In the genomic region with DNA sequence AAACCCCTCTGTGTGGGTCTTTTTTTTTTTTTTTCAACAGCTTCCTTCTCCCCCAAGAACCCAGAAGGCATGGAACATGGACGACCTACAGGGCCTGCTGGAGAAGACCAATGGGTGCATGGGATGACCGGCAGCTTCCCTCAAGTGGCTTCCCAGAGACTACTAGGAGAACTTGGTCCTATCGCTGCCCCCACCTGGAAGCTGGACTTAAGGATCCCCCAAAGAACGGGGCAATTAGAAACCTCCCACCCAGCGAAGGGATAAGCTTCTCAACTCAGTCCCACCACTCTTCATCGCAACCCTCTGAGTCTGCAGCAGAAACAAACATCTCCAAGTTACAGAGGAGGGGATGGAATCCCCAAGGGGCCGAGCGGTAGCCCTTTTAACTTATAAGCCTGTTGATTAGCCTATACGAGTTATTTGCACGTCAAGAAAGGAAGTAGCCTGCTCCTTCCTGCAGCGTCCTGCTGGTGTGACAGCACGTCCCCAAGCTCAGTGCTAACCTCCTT, we compare ENCODE assay signal across 8 cellular contexts. TPM values are rescaled to one million over a fixed set of nuclear protein-coding genes. Genes with fewer than 3 reads are reported as not detected.
A peak's percentile ranks its signal among the peaks of the same experiment; 100 is the strongest.
DNase-seq lines count a peak whose midpoint lies in the region; ATAC-seq, FAIRE-seq and TF ChIP-seq lines count a peak whose summit lies in the region.

No MANE protein-coding gene starts in this region.

- in situ Hi-C loops in HAP-1 (cut with MboI; ENCODE audit: low sequenced_read_pairs): no loop called here
- in situ Hi-C loops in GM12878 (cut with MboI): loop anchor here (10.0 kb wide), 1 partner anchor 1598 kb away; no protein-coding TSS in a partner anchor

- peak overlapping the region; percentile 70 for H2AFZ ChIP-seq in GM12878 (ENCODE audit: control insufficient read depth, low read depth, low read length)
- peak overlapping the region; percentile 10 for H2AFZ ChIP-seq in mesenchymal stem cell (ENCODE audit: low read depth, low read length)

- no peak for TF ChIP-seq EP300 in GM12878 (IDR thresholded peaks at IDR 0.05; ENCODE audit: borderline replicate concordance in 1 of 2, control insufficient read depth in 1 of 2, low read depth in 2 of 2, low read length in 2 of 2)

- FAIRE-seq in GM12878 (lab: Jason Lieb, UNC): no peak

- H4K91ac ChIP-seq in mesenchymal stem cell (ENCODE audit: low read length): no peak overlapping the region

- peak overlapping the region; percentile 24 for H2BK5ac ChIP-seq in mesenchymal stem cell (ENCODE audit: low read depth, low read length, poor library complexity, severe bottlenecking)

- H2BK120ac ChIP-seq in mesenchymal stem cell (ENCODE audit: low read depth, low read length): no peak overlapping the region

- peaks cover 22% of the 10 kb centered on the region for H3K36me3 ChIP-seq in HAP-1 (replicated peaks)
- peaks cover 3 to 4% of the 10 kb centered on the region in 2 experiments; a peak in 2 of 4 replicates for H3K36me3 ChIP-seq in GM12878 (ENCODE audit: control insufficient read depth in 2 of 2, insufficient read depth in 2 of 2, low read length in 1 of 2)
- H3K36me3 ChIP-seq in mesenchymal stem cell (ENCODE audit: control insufficient read depth in 1 of 2, insufficient read depth in 2 of 2, low read depth in 1 of 2, low read length in 2 of 2): peaks cover 19 to 29% of the 10 kb centered on the region in 2 experiments

- SMC1A ChIA-PET in GM12878 (lab: Charles Lee; ENCODE audit: uncharacterized antibody, unreplicated experiment): interaction anchor here (0.9 to 5.6 kb wide), 11 partner anchors 9 to 1599 kb away, joined by 3 to 81 read pairs (median 7); a partner anchor contains a TSS

- no peak overlapping the region for H2AK5ac ChIP-seq in mesenchymal stem cell (ENCODE audit: low read length, severe bottlenecking)

- H2BK15ac ChIP-seq in mesenchymal stem cell (ENCODE audit: low read depth, poor library complexity, severe bottlenecking): no peak overlapping the region

- WGBS in GM12878 (ENCODE audit: insufficient coverage, insufficient replicate concordance, low lambda C conversion rate, missing lambda C conversion rate): 12% methylated on average over 12 of the region's 12 CpGs
- 19% methylated on average over 12 of the region's 12 CpGs for WGBS in mesenchymal stem cell
- WGBS in lower leg skin, 2 donors: 38 to 44% methylated on average over 12 of the region's 12 CpGs

- peaks cover 32% of the 10 kb centered on the region for H3K79me2 ChIP-seq in GM12878 (ENCODE audit: control insufficient read depth, insufficient read depth, low read length)

- TF ChIP-seq RAD21 in GM12878 (IDR thresholded peaks at IDR 0.05; ENCODE audit: insufficient read depth, low read depth, low read length): no peak

- RAD21 ChIA-PET in GM12878 (lab: Charles Lee; ENCODE audit: unreplicated experiment): interaction anchor here (1.1 to 5.9 kb wide), 8 partner anchors 11 to 72 kb away, joined by 3 to 76 read pairs (median 12); a partner anchor contains a TSS

- TF ChIP-seq POLR2A in GM12878 (IDR thresholded peaks at IDR 0.05; ENCODE audit: low read depth, low read length) (no peak), lower leg skin (IDR thresholded peaks at IDR 0.05) (no peak)

- POLR2A ChIA-PET in GM12878 (lab: Charles Lee): interaction anchor here (0.8 to 7.5 kb wide), 11 partner anchors 11 to 1601 kb away, joined by 3 to 132 read pairs (median 4); a partner anchor contains a TSS

- no TSS peak for BruUV-seq in GM12878 (replicated peaks; lab: Mats Ljungman, UMichigan)

- TF ChIP-seq CTCF in 22Rv1 (IDR thresholded peaks at IDR 0.05): no peak
- no peak for TF ChIP-seq CTCF in GM12878 (IDR thresholded peaks at IDR 0.05 in 2 of 3, conservative IDR thresholded peaks at IDR 0.05 in 1 of 3; ENCODE audit: control insufficient read depth in 2 of 3, extremely low read depth in 1 of 3, insufficient read depth in 1 of 3, low read depth in 3 of 3, low read length in 3 of 3)
- no peak for TF ChIP-seq CTCF in lower leg skin (IDR thresholded peaks at IDR 0.05)

- CTCF ChIA-PET in GM12878 (lab: Yijun Ruan, JAX): interaction anchor here (1.3 to 6.0 kb wide), 8 partner anchors 12 to 72 kb away, joined by 3 to 114 read pairs (median 8); a partner anchor contains a TSS

- DNase-seq in HAP-1 (ENCODE audit: low spot score in 2 of 2): peak in 1 of 2 experiments; percentile 36
- no peak for DNase-seq in GM12878 (ENCODE audit: low read depth, low spot score)
- DNase-seq in mesenchymal stem cell: no peak
- no peak for DNase-seq in dedifferentiated amniotic fluid mesenchymal stem cell (ENCODE audit: extremely low spot score)
- DNase-seq in lower leg skin (ENCODE audit: low spot score in 2 of 2): no peak

- H3K9me3 ChIP-seq in HAP-1 (no peaks in the 10 kb centered on the region), GM12878 (replicated peaks; ENCODE audit: control insufficient read depth, insufficient read depth, low read length) (no peaks in the 10 kb centered on the region), mesenchymal stem cell (ENCODE audit: control insufficient read depth, low read length) (no peaks in the 10 kb centered on the region)

- H3K9ac ChIP-seq in GM12878 (ENCODE audit: control insufficient read depth, insufficient read depth, low read length): peak overlapping the region; percentile 96
- peak overlapping the region; percentile 92 for H3K9ac ChIP-seq in mesenchymal stem cell (ENCODE audit: low read length)

- H3K4me3 ChIP-seq in HAP-1 (peak overlapping the region; percentile 69), GM12878 (peak overlapping the region; percentile 98), mesenchymal stem cell (ENCODE audit: insufficient read depth in 1 of 2, low read depth in 1 of 2, low read length in 2 of 2) (peak overlapping the region; percentile 49 to 88), lower leg skin (ENCODE audit: low read depth, poor library complexity, severe bottlenecking) (no peak overlapping the region)

- H4K8ac ChIP-seq in mesenchymal stem cell (ENCODE audit: low read length): no peak overlapping the region

- no peak overlapping the region for H3K23ac ChIP-seq in mesenchymal stem cell (ENCODE audit: low read length in 2 of 2)

- H3K27me3 ChIP-seq in HAP-1 (ENCODE audit: low read depth): no peaks in the 10 kb centered on the region
- no peaks in the 10 kb centered on the region for H3K27me3 ChIP-seq in GM12878 (replicated peaks in 1 of 2; ENCODE audit: control insufficient read depth in 2 of 2, insufficient read depth in 2 of 2, low read length in 1 of 2)
- no peaks in the 10 kb centered on the region for H3K27me3 ChIP-seq in mesenchymal stem cell (ENCODE audit: control insufficient read depth in 1 of 2, insufficient read depth in 1 of 2, low read length in 2 of 2)

- H3K4me2 ChIP-seq in GM12878 (ENCODE audit: control insufficient read depth, insufficient read depth) (peak overlapping the region; percentile 90), mesenchymal stem cell (ENCODE audit: low read length, poor library complexity, severe bottlenecking) (peak overlapping the region; percentile 70)

- intact Hi-C loops in GM12878 (cut with micrococcal nuclease; ENCODE audit: unreplicated experiment): loop anchor here (2.0 kb wide), 2 partner anchors 16 to 72 kb away; a partner anchor contains a TSS
- intact Hi-C loops in lower leg skin (cut with DNase I; ENCODE audit: low total_unique reads): no loop called here

- peak overlapping the region in 1 of 2 experiments; percentile 11 for H3K14ac ChIP-seq in mesenchymal stem cell (ENCODE audit: low read length in 2 of 2)

- ATAC-seq in GM12878 (peak; percentile 58), HG03095 (IDR thresholded peaks at IDR 0.05; ENCODE audit: unreplicated experiment) (no peak), HG02981 (IDR thresholded peaks at IDR 0.05; ENCODE audit: unreplicated experiment) (no peak)

- peak overlapping the region; percentile 66 to 78 for H3K4ac ChIP-seq in mesenchymal stem cell (ENCODE audit: low read depth in 1 of 2, low read length in 2 of 2)

- H3K4me1 ChIP-seq in HAP-1 (no peaks in the 10 kb centered on the region), GM12878 (ENCODE audit: control insufficient read depth, insufficient read depth, low read length) (no peaks in the 10 kb centered on the region; the same call in 1 of the 2 replicates), mesenchymal stem cell (ENCODE audit: control insufficient read depth, insufficient read depth, low read depth, low read length) (peaks cover 26% of the 10 kb centered on the region)

- no peak overlapping the region for H2BK12ac ChIP-seq in mesenchymal stem cell (ENCODE audit: low read length in 2 of 2)

- H3K27ac ChIP-seq in 22Rv1 (peak overlapping the region; percentile 96), GM12878 (ENCODE audit: control insufficient read depth, insufficient read depth) (peak overlapping the region; percentile 96), mesenchymal stem cell (ENCODE audit: low read length, poor library complexity, severe bottlenecking) (peak overlapping the region; percentile 96)

- H3K79me1 ChIP-seq in mesenchymal stem cell (replicated peaks; ENCODE audit: low read length, poor library complexity, severe bottlenecking): peaks cover 24% of the 10 kb centered on the region

- H4K20me1 ChIP-seq in GM12878 (ENCODE audit: control insufficient read depth, insufficient read depth): peaks cover 2% of the 10 kb centered on the region; the same call in 1 of the 2 replicates

- peak overlapping the region; percentile 24 to 49 for H3K18ac ChIP-seq in mesenchymal stem cell (ENCODE audit: low read depth in 1 of 2, low read length in 2 of 2)

RNA-seq across cellular contexts. Expression of a gene that starts 1.4 kb away (rescaled TPM):
- total RNA-seq in GM12878 (2013; cell fraction: nucleolus; rRNA removed): 73.9 and 75.5 TPM in 2 replicates
- 42.6 and 45.4 TPM in 2 replicates for total RNA-seq in GM12878 (2014; rRNA removed)
- 29.2 and 29.3 TPM in 2 replicates for total RNA-seq in GM12878 (2014; rRNA removed; fragmentation: Illumina TruSeq; extraction: Trizol)
- total RNA-seq in GM12878 (2021): 57.3 and 59.2 TPM in 2 replicates
- polyA plus RNA-seq in GM12878 (2011; ENCODE audit: low read depth): 21.5 TPM
- 28.7 and 44.8 TPM in 2 replicates for polyA plus RNA-seq in GM12878 (2011; rRNA removed)
- 73.0 and 85.0 TPM in 2 replicates for polyA plus RNA-seq in GM12878 (2011; cell fraction: cytosol; rRNA removed)
- 226 and 285 TPM in 2 replicates for polyA plus RNA-seq in GM12878 (2011; cell fraction: nucleus; rRNA removed)
- 44.3 and 60.0 TPM in 2 replicates for polyA plus RNA-seq in GM12878 (2012)
- polyA plus RNA-seq in GM12878 (2014; fragmentation: Illumina TruSeq; extraction: Trizol): 10.1 and 25.4 TPM in 2 replicates
- 1 to 10 TPM; 1.3 to 5.2 TPM for polyA plus RNA-seq in GM12878 (2014; fragmentation: Nextera tagmentation; extraction: Ambion mirVana)
- polyA plus RNA-seq in GM12878 (2014; rRNA removed): 60.5 and 62.8 TPM in 2 replicates
- polyA plus RNA-seq in GM12878 (2016; fragmentation: Nextera tagmentation; extraction: Ambion mirVana): 10 to 100 TPM; 44.8 to 51.5 TPM
- polyA minus RNA-seq in GM12878 (2011; rRNA and poly(A)+ RNA removed): 42.1 and 82.5 TPM in 2 replicates
- 22.9 and 23.1 TPM in 2 replicates for polyA minus RNA-seq in GM12878 (2011; cell fraction: cytosol; rRNA and poly(A)+ RNA removed)
- polyA minus RNA-seq in GM12878 (2011; cell fraction: nucleus; rRNA and poly(A)+ RNA removed): 56.5 and 66.0 TPM in 2 replicates
- 29.7 TPM for polyA plus RNA-seq in mesenchymal stem cell (2013, experiment 1 of 2)
- polyA plus RNA-seq in mesenchymal stem cell (2013, experiment 2 of 2): 29.4 TPM
- 10 to 100 TPM; 47.3 to 82.3 (median 78.4) TPM for total RNA-seq in lower leg skin

RNA-seq across cellular contexts. Expression of a gene that starts 7.1 kb away (rescaled TPM):
- total RNA-seq in GM12878 (2013; cell fraction: nucleolus; rRNA removed): 46.6 and 50.3 TPM in 2 replicates
- 3.7 and 3.8 TPM in 2 replicates for total RNA-seq in GM12878 (2014; rRNA removed)
- 3.5 and 3.6 TPM in 2 replicates for total RNA-seq in GM12878 (2014; rRNA removed; fragmentation: Illumina TruSeq; extraction: Trizol)
- total RNA-seq in GM12878 (2021): 3.4 and 3.5 TPM in 2 replicates
- polyA plus RNA-seq in GM12878 (2011; ENCODE audit: low read depth): 3.6 TPM
- 10.1 and 10.5 TPM in 2 replicates for polyA plus RNA-seq in GM12878 (2011; rRNA removed)
- 3.8 and 4.4 TPM in 2 replicates for polyA plus RNA-seq in GM12878 (2011; cell fraction: cytosol; rRNA removed)
- polyA plus RNA-seq in GM12878 (2011; cell fraction: nucleus; rRNA removed): 25.1 and 36.4 TPM in 2 replicates
- polyA plus RNA-seq in GM12878 (2012): 5.2 and 5.9 TPM in 2 replicates
- polyA plus RNA-seq in GM12878 (2014; fragmentation: Illumina TruSeq; extraction: Trizol): 3.2 and 4.1 TPM in 2 replicates
- polyA plus RNA-seq in GM12878 (2014; fragmentation: Nextera tagmentation; extraction: Ambion mirVana): under 1 TPM; 0.40 to 0.75 TPM
- polyA plus RNA-seq in GM12878 (2014; rRNA removed): 1.8 and 3.8 TPM in 2 replicates
- 1 to 10 TPM; 2.1 to 4.5 TPM for polyA plus RNA-seq in GM12878 (2016; fragmentation: Nextera tagmentation; extraction: Ambion mirVana)
- 5.6 and 11.5 TPM in 2 replicates for polyA minus RNA-seq in GM12878 (2011; rRNA and poly(A)+ RNA removed)
- polyA minus RNA-seq in GM12878 (2011; cell fraction: cytosol; rRNA and poly(A)+ RNA removed): 2.8 and 4.4 TPM in 2 replicates
- 13.2 and 18.9 TPM in 2 replicates for polyA minus RNA-seq in GM12878 (2011; cell fraction: nucleus; rRNA and poly(A)+ RNA removed)
- polyA plus RNA-seq in mesenchymal stem cell (2013, experiment 1 of 2): 1.5 TPM
- 1.9 TPM for polyA plus RNA-seq in mesenchymal stem cell (2013, experiment 2 of 2)
- 10 to 100 TPM in 2 of 4 donors, 1 to 10 TPM in 2; 5.0 to 20.2 (median 13.4) TPM for total RNA-seq in lower leg skin

RNA-seq across cellular contexts. Expression of a gene that starts 16.6 kb away (rescaled TPM):
- total RNA-seq in GM12878 (2013; cell fraction: nucleolus; rRNA removed): 36.3 and 36.8 TPM in 2 replicates
- total RNA-seq in GM12878 (2014; rRNA removed): 426 and 472 TPM in 2 replicates
- 120 and 128 TPM in 2 replicates for total RNA-seq in GM12878 (2014; rRNA removed; fragmentation: Illumina TruSeq; extraction: Trizol)
- total RNA-seq in GM12878 (2021): 248 and 277 TPM in 2 replicates
- polyA plus RNA-seq in GM12878 (2011; ENCODE audit: low read depth): 110 TPM
- 260 and 333 TPM in 2 replicates for polyA plus RNA-seq in GM12878 (2011; rRNA removed)
- 402 and 510 TPM in 2 replicates for polyA plus RNA-seq in GM12878 (2011; cell fraction: cytosol; rRNA removed)
- 318 and 448 TPM in 2 replicates for polyA plus RNA-seq in GM12878 (2011; cell fraction: nucleus; rRNA removed)
- polyA plus RNA-seq in GM12878 (2012): 189 and 226 TPM in 2 replicates
- polyA plus RNA-seq in GM12878 (2014; fragmentation: Illumina TruSeq; extraction: Trizol): 17.3 and 69.5 TPM in 2 replicates
- 100 to 1,000 TPM; 150 to 392 TPM for polyA plus RNA-seq in GM12878 (2014; fragmentation: Nextera tagmentation; extraction: Ambion mirVana)
- polyA plus RNA-seq in GM12878 (2014; rRNA removed): 475 and 518 TPM in 2 replicates
- polyA plus RNA-seq in GM12878 (2016; fragmentation: Nextera tagmentation; extraction: Ambion mirVana): 100 to 1,000 TPM; 466 to 490 TPM
- 43.7 and 68.6 TPM in 2 replicates for polyA minus RNA-seq in GM12878 (2011; rRNA and poly(A)+ RNA removed)
- polyA minus RNA-seq in GM12878 (2011; cell fraction: cytosol; rRNA and poly(A)+ RNA removed): 59.8 and 64.1 TPM in 2 replicates
- polyA minus RNA-seq in GM12878 (2011; cell fraction: nucleus; rRNA and poly(A)+ RNA removed): 29.5 and 45.5 TPM in 2 replicates
- polyA plus RNA-seq in mesenchymal stem cell (2013, experiment 1 of 2): 242 TPM
- polyA plus RNA-seq in mesenchymal stem cell (2013, experiment 2 of 2): 244 TPM
- 100 to 1,000 TPM; 206 to 427 (median 359) TPM for total RNA-seq in lower leg skin

RNA-seq across cellular contexts. Expression of a gene that starts 50.9 kb away (rescaled TPM):
- total RNA-seq in GM12878 (2013; cell fraction: nucleolus; rRNA removed): 0.90 and 2.2 TPM in 2 replicates
- total RNA-seq in GM12878 (2014; rRNA removed) (1.9 and 2.1 TPM in 2 replicates), GM12878 (2014; rRNA removed; fragmentation: Illumina TruSeq; extraction: Trizol) (0.89 and 0.97 TPM in 2 replicates), GM12878 (2021) (2.5 and 2.9 TPM in 2 replicates), lower leg skin (1 to 10 TPM; 1.1 to 1.6 (median 1.4) TPM)
- 0.80 TPM for polyA plus RNA-seq in GM12878 (2011; ENCODE audit: low read depth)
- polyA plus RNA-seq in GM12878 (2011; rRNA removed) (0.18 TPM in 1 of 2 replicates, not detected in the other), GM12878 (2014; fragmentation: Illumina TruSeq; extraction: Trizol) (0.37 and 0.46 TPM in 2 replicates), GM12878 (2014; fragmentation: Nextera tagmentation; extraction: Ambion mirVana) (under 1 TPM in 1 of 2 experiments, not detected in 1; 0.20 TPM), GM12878 (2014; rRNA removed) (2.4 and 2.9 TPM in 2 replicates), GM12878 (2016; fragmentation: Nextera tagmentation; extraction: Ambion mirVana) (1 to 10 TPM; 1.2 to 2.3 TPM)
- polyA plus RNA-seq in GM12878 (2011; cell fraction: cytosol; rRNA removed): 0.09 and 0.15 TPM in 2 replicates
- 1.3 TPM in 2 replicates for polyA plus RNA-seq in GM12878 (2011; cell fraction: nucleus; rRNA removed)
- polyA plus RNA-seq in GM12878 (2012): 0.81 and 1.4 TPM in 2 replicates
- polyA minus RNA-seq in GM12878 (2011; rRNA and poly(A)+ RNA removed): not detected in 2 replicates
- polyA minus RNA-seq in GM12878 (2011; cell fraction: cytosol; rRNA and poly(A)+ RNA removed): not detected in 2 replicates
- not detected in 2 replicates for polyA minus RNA-seq in GM12878 (2011; cell fraction: nucleus; rRNA and poly(A)+ RNA removed)
- polyA plus RNA-seq in mesenchymal stem cell (2013, experiment 1 of 2): 0.48 TPM
- polyA plus RNA-seq in mesenchymal stem cell (2013, experiment 2 of 2): 0.74 TPM
